ENCODE assay signal across 8 cellular contexts in genomic region chr3:196741401-196741761, GRCh38. TPM values are rescaled to one million over a fixed set of nuclear protein-coding genes. Genes with fewer than 3 reads are reported as not detected.
DNase-seq lines count a peak whose midpoint lies in the region; ATAC-seq and TF ChIP-seq lines count a peak whose summit lies in the region.
"Had no signal": no experiment of that assay in that cellular context is flagged by ENCODE, and none has a peak within 500 bp of the region (broad histone marks: within the 10 kb centered on the region; RNA-seq: fewer than 3 reads in every experiment).

No MANE protein-coding gene starts in this region.

- no peaks in the 10 kb centered on the region for H3K9me2 ChIP-seq in HCT116 (ENCODE audit: insufficient read depth)

- H3K9me3 ChIP-seq in HCT116 (ENCODE audit: control insufficient read depth in 1 of 2, insufficient read depth in 1 of 2, low read depth in 1 of 2, low read length in 2 of 2) (no peaks in the 10 kb centered on the region), iPS DF 6.9 (ENCODE audit: control insufficient read depth, insufficient read depth, low read length) (no peaks in the 10 kb centered on the region)

- H3K9ac ChIP-seq in HCT116 (ENCODE audit: low read length), result peak overlapping the region; percentile 97

- no TSS peak for BruUV-seq in HCT116 (replicated peaks; lab: Mats Ljungman, UMichigan)

- ATAC-seq in HCT116 (no peak), HG03039 (IDR thresholded peaks at IDR 0.05; ENCODE audit: unreplicated experiment) (no peak)
- no peak for ATAC-seq in stimulated activated effector memory CD8-positive, alpha-beta T cell treated with anti-CD3 and anti-CD28 coated beads, Interleukin-12 subunit alpha, Interleukin-12 subunit beta, amount 100 ng/mL, for 72 hours

- H3K36me3 ChIP-seq in HCT116 (ENCODE audit: control insufficient read depth in 1 of 2, insufficient read depth in 2 of 2, low read length in 2 of 2) (peaks cover 0 to 4% of the 10 kb centered on the region in 2 experiments; a peak in 1 of 4 replicates), iPS DF 6.9 (ENCODE audit: control insufficient read depth, insufficient read depth, low read length) (no peaks in the 10 kb centered on the region)

- peaks cover 66% of the 10 kb centered on the region for H3K79me2 ChIP-seq in HCT116 (ENCODE audit: insufficient read depth, low read length)

- peak overlapping the region; percentile 98 for H3K27ac Mint-ChIP-seq in stimulated activated effector memory CD8-positive, alpha-beta T cell treated with anti-CD3 and anti-CD28 coated beads, Interleukin-12 subunit alpha, Interleukin-12 subunit beta, amount 100 ng/mL, for 72 hours

- TF ChIP-seq POLR2A in HCT116 (IDR thresholded peaks at IDR 0.05; ENCODE audit: borderline replicate concordance, extremely low read depth, insufficient read depth, insufficient read length), result no peak

- peak overlapping the region; percentile 62 to 100 for H3K4me3 ChIP-seq in HCT116 (replicated peaks in 1 of 2; ENCODE audit: low read depth in 1 of 2, low read length in 2 of 2)
- peak overlapping the region; percentile 94 for H3K4me3 ChIP-seq in WI38 (ENCODE audit: low read depth, low read length)
- peak overlapping the region; percentile 78; the same call in 1 of the 2 replicates for H3K4me3 ChIP-seq in iPS DF 6.9 (ENCODE audit: low read length)

- CTCF ChIA-PET in HCT116 (lab: Charles Lee), result no interaction called here

- peaks cover 30% of the 10 kb centered on the region for H3K4me1 Mint-ChIP-seq in stimulated activated effector memory CD8-positive, alpha-beta T cell treated with anti-CD3 and anti-CD28 coated beads, Interleukin-12 subunit alpha, Interleukin-12 subunit beta, amount 100 ng/mL, for 72 hours

- DNase-seq in HCT116 (ENCODE audit: low read depth, low spot score) (no peak), iPS DF 6.9 (ENCODE audit: low read depth, low spot score) (no peak)
- peak in 1 of 2 donors; percentile 20 for DNase-seq in stimulated activated effector memory CD8-positive, alpha-beta T cell treated with anti-CD3 and anti-CD28 coated beads, Interleukin-12 subunit alpha, Interleukin-12 subunit beta, amount 100 ng/mL, for 72 hours (ENCODE audit: low spot score in 2 of 2)
- no peak for DNase-seq in stimulated activated naive CD4-positive, alpha-beta T cell treated with Interleukin-2 at 50 U/mL for 16 hours (lab: John Stamatoyannopoulos, UW)
- no peak for DNase-seq in stimulated activated CD4-positive, alpha-beta T cell treated with anti-CD3 and anti-CD28 coated beads, Interleukin-12 subunit alpha, Interleukin-12 subunit beta, amount 100 ng/mL, for 4 hours
- DNase-seq: NCI-H2107 had no signal

- no peak overlapping the region for H2AFZ ChIP-seq in HCT116 (ENCODE audit: low read depth, low read length, poor library complexity, severe bottlenecking)

- peaks cover 49% of the 10 kb centered on the region for H3K36me3 Mint-ChIP-seq in stimulated activated effector memory CD8-positive, alpha-beta T cell treated with anti-CD3 and anti-CD28 coated beads, Interleukin-12 subunit alpha, Interleukin-12 subunit beta, amount 100 ng/mL, for 72 hours

- peaks cover 2% of the 10 kb centered on the region for H3K9me3 Mint-ChIP-seq in stimulated activated effector memory CD8-positive, alpha-beta T cell treated with anti-CD3 and anti-CD28 coated beads, Interleukin-12 subunit alpha, Interleukin-12 subunit beta, amount 100 ng/mL, for 72 hours

- peak overlapping the region; percentile 93 for H3K4me3 Mint-ChIP-seq in stimulated activated effector memory CD8-positive, alpha-beta T cell treated with anti-CD3 and anti-CD28 coated beads, Interleukin-12 subunit alpha, Interleukin-12 subunit beta, amount 100 ng/mL, for 72 hours

- H4K20me1 ChIP-seq in HCT116 (ENCODE audit: insufficient read depth), result peaks cover 6% of the 10 kb centered on the region; the same call in 1 of the 2 replicates

- H3K4me1 ChIP-seq in HCT116 (ENCODE audit: control insufficient read depth in 1 of 2, insufficient read depth in 2 of 2, low read length in 2 of 2) (peaks cover 3 to 11% of the 10 kb centered on the region in 2 experiments; a peak in 3 of 4 replicates), iPS DF 6.9 (ENCODE audit: control insufficient read depth, insufficient read depth, low read length) (no peaks in the 10 kb centered on the region)

- TF ChIP-seq RAD21 in HCT116 (IDR thresholded peaks at IDR 0.05; ENCODE audit: low read depth), result no peak

- no CpG with 5 or more reads among the region's 5 CpGs for WGBS in iPS DF 6.9 (ENCODE audit: insufficient coverage, insufficient read length)

- peak overlapping the region; percentile 87 for H3K4me2 ChIP-seq in HCT116 (ENCODE audit: low read length)

- TF ChIP-seq CTCF in HCT116 (IDR thresholded peaks at IDR 0.05 in 2 of 3, conservative IDR thresholded peaks at IDR 0.05 in 1 of 3; ENCODE audit: borderline replicate concordance in 1 of 3, insufficient read depth in 1 of 3, low read depth in 2 of 3, low read length in 2 of 3) (no peak), WI38 (IDR thresholded peaks at IDR 0.05; ENCODE audit: low read depth, low read length) (no peak)

- POLR2A ChIA-PET in HCT116 (lab: Charles Lee), result no interaction called here

- no peaks in the 10 kb centered on the region for H3K27me3 ChIP-seq in HCT116 (ENCODE audit: insufficient read depth, low read length)
- no peaks in the 10 kb centered on the region for H3K27me3 ChIP-seq in iPS DF 6.9 (ENCODE audit: control insufficient read depth, insufficient read depth, low read length)

- intact Hi-C loops in HCT116 (cut with micrococcal nuclease), result no loop called here

- no peak overlapping the region for H3K27ac ChIP-seq in HCT116 (ENCODE audit: low read depth, low read length)
- no peak overlapping the region for H3K27ac ChIP-seq in iPS DF 6.9 (ENCODE audit: low read length)

- RAD21 ChIA-PET in HCT116 (lab: Charles Lee; ENCODE audit: low non-redundant PET in 1 of 2, low total read pairs in 2 of 2, uncharacterized antibody in 2 of 2, unreplicated experiment in 2 of 2), result interaction anchor here in 1 of 2 experiments (0.6 kb wide), 1 partner anchor 137 kb away, joined by 6 read pairs; no protein-coding TSS in a partner anchor

TF ChIP-seq in HCT116, 20 proteins besides CTCF, POLR2A, EP300 and RAD21:
- TF ChIP-seq ZFX (IDR thresholded peaks at IDR 0.05) (no peak), EZH2 (IDR thresholded peaks at IDR 0.05) (no peak), SRF (IDR thresholded peaks at IDR 0.05; ENCODE audit: low read depth) (no peak), ELF1 (IDR thresholded peaks at IDR 0.05; ENCODE audit: borderline replicate concordance, low read depth) (no peak), CEBPB (IDR thresholded peaks at IDR 0.05; ENCODE audit: low read depth) (no peak), ATF3 (IDR thresholded peaks at IDR 0.05) (no peak), ZBTB33 (IDR thresholded peaks at IDR 0.05; ENCODE audit: extremely low read depth, insufficient replicate concordance, low read length) (no peak), FOSL1 (IDR thresholded peaks at IDR 0.05; ENCODE audit: low read depth) (no peak), MAX (IDR thresholded peaks at IDR 0.05) (no peak), EGR1 (IDR thresholded peaks at IDR 0.05; ENCODE audit: low read depth) (no peak), ZNF274 (IDR thresholded peaks at IDR 0.05; ENCODE audit: low read depth, low read length) (no peak), JUND (IDR thresholded peaks at IDR 0.05) (no peak), SP1 (IDR thresholded peaks at IDR 0.05; ENCODE audit: low read depth) (no peak), POLR2AphosphoS5 (IDR thresholded peaks at IDR 0.05; ENCODE audit: low read depth, low read length) (no peak), CBX3 (IDR thresholded peaks at IDR 0.05; ENCODE audit: low read depth) (no peak)

RNA-seq across cellular contexts. Expression of gene PAK2, which starts 1.7 kb away (rescaled TPM):
- 69.6 TPM for total RNA-seq in HCT116 (2021; ENCODE audit: unreplicated experiment)
- 42.8 and 44.1 TPM in 2 replicates for polyA plus RNA-seq in HCT116 (2012)

RNA-seq across cellular contexts. Expression of gene PIGX, which starts 29.2 kb away (rescaled TPM):
- 27.2 TPM for total RNA-seq in HCT116 (2021; ENCODE audit: unreplicated experiment)
- 5.9 and 9.4 TPM in 2 replicates for polyA plus RNA-seq in HCT116 (2012)

RNA-seq across cellular contexts. Expression of gene CEP19, which starts 29.3 kb away (rescaled TPM):
- 2.7 TPM for total RNA-seq in HCT116 (2021; ENCODE audit: unreplicated experiment)
- polyA plus RNA-seq in HCT116 (2012), result 0.75 and 1.1 TPM in 2 replicates
